ENCODE assay signal across 21 cellular contexts in the genomic region with DNA sequence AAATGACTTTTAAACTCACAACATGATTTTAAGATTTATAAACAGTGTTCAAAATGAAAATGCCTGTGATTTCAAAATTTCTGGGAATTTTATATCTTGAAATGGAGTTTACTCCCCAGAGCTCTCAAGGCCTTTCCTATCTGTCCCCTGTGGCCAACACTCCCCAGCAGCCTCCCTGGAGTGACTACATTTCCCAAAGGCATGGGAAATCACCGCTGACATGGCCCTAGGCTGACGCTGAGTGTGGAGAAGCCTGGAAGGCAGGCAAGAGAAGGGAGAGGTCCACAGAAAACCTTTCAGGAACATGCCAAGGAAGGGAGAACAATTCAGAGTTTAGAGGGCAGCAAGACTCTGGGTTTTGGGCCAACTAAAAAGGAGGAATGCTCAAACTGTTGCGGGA.
"Had no signal": no experiment of that assay in that cellular context is flagged by ENCODE, and none has a peak within 500 bp of the region (broad histone marks: within the 10 kb centered on the region; RNA-seq: fewer than 3 reads in every experiment).

No MANE protein-coding gene starts in this region.

- H3K4me3 Mint-ChIP-seq: naive B cell, nephron progenitor cell had no signal

- H3K27me3 Mint-ChIP-seq: naive B cell had no signal

- H3K27ac ChIP-seq: coronary artery, heart left ventricle, parathyroid adenoma, psoas muscle, right lobe of liver, stomach, thoracic aorta, transverse colon had no signal

- H3K27ac Mint-ChIP-seq: naive B cell, nephron progenitor cell had no signal

- H3K27me3 ChIP-seq: heart left ventricle, right lobe of liver, stomach, transverse colon had no signal

- H3K4me1 ChIP-seq: psoas muscle, right lobe of liver had no signal

- H3K79me2 ChIP-seq: parathyroid adenoma had no signal

- H3K9me3 Mint-ChIP-seq: naive B cell, nephron progenitor cell had no signal

- ATAC-seq: heart left ventricle, left lobe of liver, psoas muscle, right lobe of liver had no signal

- H3K9ac ChIP-seq: parathyroid adenoma had no signal

- H2AFZ ChIP-seq: parathyroid adenoma had no signal

- H3K36me3 ChIP-seq: right lobe of liver, thoracic aorta, transverse colon had no signal

- H3K4me3 ChIP-seq: coronary artery, heart left ventricle, psoas muscle, right lobe of liver, stomach, thoracic aorta, transverse colon had no signal

- H3K9me3 ChIP-seq: heart left ventricle, psoas muscle, right lobe of liver, stomach, thoracic aorta, transverse colon had no signal

- DNase-seq: effector CD4-positive, alpha-beta T cell; heart left ventricle; hypothalamus; kidney glomerular epithelial cell; mammary epithelial cell; midbrain; naive B cell; nephron progenitor cell; psoas muscle; retina; right lobe of liver; stimulated activated CD4-positive, alpha-beta T cell treated with anti-CD3 and anti-CD28 coated beads, Interleukin-2, amount 100 ng/mL, for 24 hours; stimulated activated CD4-positive, alpha-beta T cell treated with anti-CD3 and anti-CD28 coated beads, Interleukin-4, amount 100 ng/mL, for 4 hours; stimulated activated naive CD4-positive, alpha-beta T cell; stomach; substantia nigra; transverse colon had no signal
